Comparison of ENCODE assay signal across 9 cellular contexts in genomic region chr2:136242687-136243277, GRCh38.
DNase-seq lines count a peak whose midpoint lies in the region; ATAC-seq, FAIRE-seq and TF ChIP-seq lines count a peak whose summit lies in the region.
"Had no signal": no experiment of that assay in that cellular context is flagged by ENCODE, and none has a peak within 500 bp of the region (broad histone marks: within the 10 kb centered on the region; RNA-seq: fewer than 3 reads in every experiment).

No MANE protein-coding gene starts in this region.

- ATAC-seq in HG02973 (IDR thresholded peaks at IDR 0.05; ENCODE audit: unreplicated experiment), result no peak
- ATAC-seq: PC-3 had no signal

- H4K20me1 ChIP-seq in endothelial cell of umbilical vein (replicated peaks; ENCODE audit: control insufficient read depth, extremely low read depth, insufficient read depth, low read length), result no peaks in the 10 kb centered on the region

- no peak overlapping the region for H3K4me3 ChIP-seq in Peyer's patch
- H3K4me3 ChIP-seq in endothelial cell of umbilical vein (replicated peaks in 1 of 3; ENCODE audit: insufficient read depth in 1 of 3, low read depth in 1 of 3, low read length in 3 of 3), result no peak overlapping the region
- H3K4me3 ChIP-seq in foreskin fibroblast (ENCODE audit: low read depth in 1 of 2, low read length in 2 of 2), result no peak overlapping the region

- TF ChIP-seq CTCF in Peyer's patch (IDR thresholded peaks at IDR 0.05) (no peak), endothelial cell of umbilical vein (IDR thresholded peaks at IDR 0.05; ENCODE audit: extremely low read depth in 1 of 2, insufficient read depth in 1 of 2, low read depth in 1 of 2, low read length in 2 of 2) (no peak), foreskin fibroblast (IDR thresholded peaks at IDR 0.05; ENCODE audit: low read depth, low read length) (no peak)

- DNase-seq in Peyer's patch, result peak in 2 of 3 donors; percentile 62 to 83
- peak; percentile 74 for DNase-seq in activated CD8-positive, alpha-beta memory T cell treated with anti-CD3 and anti-CD28 coated beads, Interleukin-2, amount 50 U/mL, for 48 hours
- peak; percentile 33 for DNase-seq in endothelial cell of umbilical vein (ENCODE audit: low read depth, low spot score)
- DNase-seq in stimulated activated CD8-positive, alpha-beta memory T cell treated with anti-CD3 and anti-CD28 coated beads, Interleukin-7, amount 100 ng/mL, for 48 hours (ENCODE audit: extremely low read depth in 1 of 2, low read depth in 1 of 2), result peak; percentile 50 to 64
- no peak for DNase-seq in foreskin fibroblast
- DNase-seq in posterior cingulate gyrus, result no peak
- DNase-seq in hepatic stellate cell (ENCODE audit: low spot score), result no peak
- DNase-seq: PC-3 had no signal

- peaks cover 0 to 29% (median 8%) of the 10 kb centered on the region in 4 donors for H3K4me1 ChIP-seq in Peyer's patch
- peaks cover 46% of the 10 kb centered on the region for H3K4me1 ChIP-seq in endothelial cell of umbilical vein (ENCODE audit: control insufficient read depth, extremely low read depth, insufficient read depth, low read length)

- CTCF ChIA-PET in endothelial cell of umbilical vein (lab: Charles Lee), result no interaction called here

- no peaks in the 10 kb centered on the region for H3K79me2 ChIP-seq in endothelial cell of umbilical vein (ENCODE audit: control insufficient read depth, insufficient read depth, low read length)

- no peaks in the 10 kb centered on the region for H3K9me1 ChIP-seq in endothelial cell of umbilical vein (replicated peaks; ENCODE audit: control insufficient read depth, extremely low read depth, insufficient read depth, low read length)

- H2AFZ ChIP-seq in endothelial cell of umbilical vein (ENCODE audit: low read depth, low read length), result peak overlapping the region; percentile 29

- intact Hi-C loops in endothelial cell of umbilical vein (cut with micrococcal nuclease), result loop anchor here (1.0 kb wide), 1 partner anchor 257 kb away; the partner anchor contains the start of gene DARS1
- intact Hi-C loops in posterior cingulate gyrus (cut with DNase I), result no loop called here

- peak; percentile 60 for FAIRE-seq in endothelial cell of umbilical vein (lab: Jason Lieb, UNC)

- H3K9me3 ChIP-seq in Peyer's patch, result no peaks in the 10 kb centered on the region
- no peaks in the 10 kb centered on the region for H3K9me3 ChIP-seq in endothelial cell of umbilical vein (replicated peaks; ENCODE audit: control insufficient read depth, insufficient read depth, low read length)

- TF ChIP-seq POLR2A in Peyer's patch (IDR thresholded peaks at IDR 0.05) (no peak), endothelial cell of umbilical vein (IDR thresholded peaks at IDR 0.05; ENCODE audit: low read depth, low read length) (no peak)

- H3K27ac ChIP-seq in Peyer's patch (peak overlapping the region in 2 of 4 donors; percentile 32 to 92), endothelial cell of umbilical vein (ENCODE audit: insufficient read depth, low read depth, low read length) (peak overlapping the region; percentile 86)

- H3K27me3 ChIP-seq in Peyer's patch, result no peaks in the 10 kb centered on the region
- H3K27me3 ChIP-seq in endothelial cell of umbilical vein (ENCODE audit: control insufficient read depth in 2 of 2, insufficient read depth in 2 of 2, low read length in 2 of 2), result no peaks in the 10 kb centered on the region

- POLR2A ChIA-PET in endothelial cell of umbilical vein (lab: Charles Lee), result no interaction called here

- H3K4me2 ChIP-seq in endothelial cell of umbilical vein (ENCODE audit: insufficient read depth, low read length), result peak overlapping the region; percentile 19

- dilution Hi-C loops in endothelial cell of umbilical vein (cut with MboI; ENCODE audit: extremely low pct_ligation_motif_present, low sequenced_read_pairs), result no loop called here

- H3K36me3 ChIP-seq in Peyer's patch (no peaks in the 10 kb centered on the region), endothelial cell of umbilical vein (ENCODE audit: control insufficient read depth in 2 of 2, extremely low read depth in 1 of 2, insufficient read depth in 2 of 2, low read length in 2 of 2) (no peaks in the 10 kb centered on the region)

- peak overlapping the region; percentile 30 for H3K9ac ChIP-seq in endothelial cell of umbilical vein (replicated peaks; ENCODE audit: extremely low read depth, insufficient read depth, low read length)

- no TSS peak for BruUV-seq in endothelial cell of umbilical vein (replicated peaks; lab: Mats Ljungman, UMichigan)

TF ChIP-seq in endothelial cell of umbilical vein, 7 proteins besides CTCF, POLR2A, EP300 and RAD21:
- TF ChIP-seq, protein P1, sequence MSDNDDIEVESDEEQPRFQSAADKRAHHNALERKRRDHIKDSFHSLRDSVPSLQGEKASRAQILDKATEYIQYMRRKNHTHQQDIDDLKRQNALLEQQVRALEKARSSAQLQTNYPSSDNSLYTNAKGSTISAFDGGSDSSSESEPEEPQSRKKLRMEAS (IDR thresholded peaks at IDR 0.05; ENCODE audit: insufficient read depth, insufficient read length), result no peak
- TF ChIP-seq FOS (IDR thresholded peaks at IDR 0.05; ENCODE audit: borderline replicate concordance, insufficient read depth, low read length) (peak; percentile 43), MYC (IDR thresholded peaks at IDR 0.05; ENCODE audit: low read depth, low read length) (no peak)

Comparison
In these comparisons a context has a peak if more than half of its experiments do, and no peak if none do; other contexts are left out.
1. DNase-seq: peak in Peyer's patch (2 of 3), activated CD8-positive, alpha-beta memory T cell treated with anti-CD3 and anti-CD28 coated beads, Interleukin-2, amount 50 U/mL, for 48 hours (single experiment), endothelial cell of umbilical vein (single experiment) and stimulated activated CD8-positive, alpha-beta memory T cell treated with anti-CD3 and anti-CD28 coated beads, Interleukin-7, amount 100 ng/mL, for 48 hours (2 of 2); none in foreskin fibroblast (0 of 2), posterior cingulate gyrus (0 of 10) and hepatic stellate cell (single experiment).